39 cellular contexts compared by ENCODE assay signal in genomic region chr9:133464638-133465037, GRCh38.
"Had no signal": no experiment of that assay in that cellular context is flagged by ENCODE, and none has a peak within 500 bp of the region (broad histone marks: within the 10 kb centered on the region; RNA-seq: fewer than 3 reads in every experiment).

No MANE protein-coding gene starts in this region.

- H3K36me3 Mint-ChIP-seq: activated CD8-positive, alpha-beta memory T cell treated with anti-CD3 and anti-CD28 coated beads, Interleukin-2, amount 10 ng/mL, durations not matched to agents 7 days and 5 days; activated naive CD4-positive, alpha-beta T cell treated with anti-CD3 and anti-CD28 coated beads, Interleukin-2, amount 10 ng/mL, durations not matched to agents 7 days and 5 days; activated naive CD4-positive, alpha-beta T cell treated with anti-CD3 and anti-CD28 coated beads, Interleukin-2, amount 50 U/mL, for 24 hours; activated naive CD8-positive, alpha-beta T cell; activated naive CD8-positive, alpha-beta T cell treated with anti-CD3 and anti-CD28 coated beads, Interleukin-2, amount 10 ng/mL, durations not matched to agents 7 days and 5 days had no signal

- H3K27ac ChIP-seq: ascending aorta, brain microvascular endothelial cell, breast epithelium, WERI-Rb-1 had no signal

- H3K4me1 Mint-ChIP-seq: activated CD4-positive, alpha-beta T cell treated with anti-CD3 and anti-CD28 coated beads for 36 hours; activated naive CD4-positive, alpha-beta T cell treated with anti-CD3 and anti-CD28 coated beads, Interleukin-2, amount 50 U/mL, for 24 hours had no signal

- H3K4me3 ChIP-seq: ascending aorta, body of pancreas, breast epithelium had no signal

- FAIRE-seq: TTC549 had no signal

- H3K36me3 ChIP-seq: brain microvascular endothelial cell, breast epithelium had no signal

- H3K27me3 Mint-ChIP-seq: activated CD4-positive, alpha-beta T cell treated with anti-CD3 and anti-CD28 coated beads for 36 hours; activated naive CD4-positive, alpha-beta T cell treated with anti-CD3 and anti-CD28 coated beads, Interleukin-2, amount 50 U/mL, for 24 hours; activated naive CD8-positive, alpha-beta T cell; activated naive CD8-positive, alpha-beta T cell treated with anti-CD3 and anti-CD28 coated beads, Interleukin-2, amount 50 U/mL, for 24 hours; activated T-cell treated with anti-CD3 and anti-CD28 coated beads, Interleukin-2, amount 50 U/mL, for 24 hours had no signal

- ATAC-seq: activated CD4-positive, alpha-beta T cell treated with anti-CD3 and anti-CD28 coated beads for 36 hours; activated CD4-positive, CD25-positive, alpha-beta regulatory T cell treated with anti-CD3 and anti-CD28 coated beads, Interleukin-2, amount 50 U/mL, for 24 hours; activated CD8-positive, alpha-beta memory T cell treated with anti-CD3 and anti-CD28 coated beads, Interleukin-2, amount 10 ng/mL, durations not matched to agents 7 days and 5 days; activated CD8-positive, alpha-beta T cell treated with anti-CD3 and anti-CD28 coated beads, Interleukin-2, amount 10 ng/mL, durations not matched to agents 7 days and 5 days; activated naive CD8-positive, alpha-beta T cell treated with anti-CD3 and anti-CD28 coated beads, Interleukin-2, amount 50 U/mL, for 24 hours; body of pancreas; WTC11 had no signal

- H3K27ac Mint-ChIP-seq: activated CD4-positive, alpha-beta memory T cell treated with anti-CD3 and anti-CD28 coated beads, Interleukin-2, amount 10 ng/mL, durations not matched to agents 7 days and 5 days; activated CD4-positive, alpha-beta T cell treated with anti-CD3 and anti-CD28 coated beads for 36 hours; activated CD4-positive, alpha-beta T cell treated with anti-CD3 and anti-CD28 coated beads, Interleukin-2, amount 10 ng/mL, durations not matched to agents 7 days and 5 days; activated CD8-positive, alpha-beta memory T cell treated with anti-CD3 and anti-CD28 coated beads, Interleukin-2, amount 10 ng/mL, durations not matched to agents 7 days and 5 days; activated CD8-positive, alpha-beta T cell treated with anti-CD3 and anti-CD28 coated beads, Interleukin-2, amount 10 ng/mL, durations not matched to agents 7 days and 5 days; activated naive CD4-positive, alpha-beta T cell treated with anti-CD3 and anti-CD28 coated beads, Interleukin-2, amount 10 ng/mL, durations not matched to agents 7 days and 5 days; activated naive CD4-positive, alpha-beta T cell treated with anti-CD3 and anti-CD28 coated beads, Interleukin-2, amount 50 U/mL, for 24 hours; activated naive CD8-positive, alpha-beta T cell; activated naive CD8-positive, alpha-beta T cell treated with anti-CD3 and anti-CD28 coated beads, Interleukin-2, amount 10 ng/mL, durations not matched to agents 7 days and 5 days; activated naive CD8-positive, alpha-beta T cell treated with anti-CD3 and anti-CD28 coated beads, Interleukin-2, amount 50 U/mL, for 24 hours; activated T-cell treated with anti-CD3 and anti-CD28 coated beads, Interleukin-2, amount 50 U/mL, for 24 hours; activated T-helper 2 cell treated with anti-CD3 and anti-CD28 coated beads, Interferon-gamma antibody, Interleukin-2, Interleukin-4, amounts not matched to agents 10 μg/mL and 5 μg/mL and 100 μg/mL, durations not matched to agents 14 hours and 24 hours and 36 hours; T-helper 1 cell treated with Interleukin-12 subunit alpha and Interleukin-12 subunit beta and Interleukin-4 antibody, amounts not matched to agents 30 μg/mL and 1 μg/mL, for 36 hours; T-helper 2 cell treated with Interferon-gamma antibody and Interleukin-4, amounts not matched to agents 5 μg/mL and 100 μg/mL, for 36 hours; WTC11 had no signal

- DNase-seq: activated CD4-positive, alpha-beta memory T cell treated with anti-CD3 and anti-CD28 coated beads, Interleukin-2, amount 10 ng/mL, durations not matched to agents 7 days and 5 days; activated CD4-positive, alpha-beta T cell treated with anti-CD3 and anti-CD28 coated beads for 1 hour; activated CD4-positive, alpha-beta T cell treated with anti-CD3 and anti-CD28 coated beads for 36 hours; activated CD4-positive, alpha-beta T cell treated with anti-CD3 and anti-CD28 coated beads for 48 hours; activated CD4-positive, alpha-beta T cell treated with anti-CD3 and anti-CD28 coated beads, Interleukin-2, amount 10 ng/mL, durations not matched to agents 7 days and 5 days; activated CD4-positive, alpha-beta T cell treated with anti-CD3 and anti-CD28 coated beads, Interleukin-2, amount 50 U/mL, for 48 hours; activated CD4-positive, CD25-positive, alpha-beta regulatory T cell; activated CD8-positive, alpha-beta memory T cell treated with anti-CD3 and anti-CD28 coated beads for 24 hours; activated CD8-positive, alpha-beta memory T cell treated with anti-CD3 and anti-CD28 coated beads, Interleukin-2, amount 10 ng/mL, durations not matched to agents 7 days and 5 days; activated CD8-positive, alpha-beta memory T cell treated with anti-CD3 and anti-CD28 coated beads, Interleukin-2, amount 50 U/mL, for 48 hours; activated CD8-positive, alpha-beta T cell treated with anti-CD3 and anti-CD28 coated beads, Interleukin-2, amount 10 ng/mL, durations not matched to agents 7 days and 5 days; activated effector memory CD4-positive, alpha-beta T cell treated with Interleukin-2 at 50 U/mL for 16 hours; activated gamma-delta T cell; activated naive CD4-positive, alpha-beta T cell treated with anti-CD3 and anti-CD28 coated beads, Interleukin-2, amount 10 ng/mL, durations not matched to agents 7 days and 5 days; activated naive CD4-positive, alpha-beta T cell treated with Interleukin-2 at 50 U/mL for 16 hours; activated naive CD8-positive, alpha-beta T cell treated with anti-CD3 and anti-CD28 coated beads, Interleukin-2, amount 10 ng/mL, durations not matched to agents 7 days and 5 days; activated naive CD8-positive, alpha-beta T cell treated with anti-CD3 and anti-CD28 coated beads, Interleukin-2, amount 50 U/mL, for 24 hours; activated T-cell treated with anti-CD3 and anti-CD28 coated beads, Interleukin-2, amount 50 U/mL, for 24 hours; activated T-cell treated with anti-CD3 and anti-CD28 coated beads, Interleukin-2, amount 50 U/mL, for 48 hours; amygdala; anterior cingulate cortex; body of pancreas; brain microvascular endothelial cell; central memory CD4-positive, alpha-beta T cell; cerebellar nuclear complex; T-helper 1 cell; T-helper 2 cell; T-helper 9 cell; WERI-Rb-1 had no signal

- H3K27me3 ChIP-seq: ascending aorta, body of pancreas, brain microvascular endothelial cell, breast epithelium had no signal

- H3K4me3 Mint-ChIP-seq: activated CD4-positive, alpha-beta memory T cell treated with anti-CD3 and anti-CD28 coated beads, Interleukin-2, amount 10 ng/mL, durations not matched to agents 7 days and 5 days; activated CD4-positive, alpha-beta T cell treated with anti-CD3 and anti-CD28 coated beads for 36 hours; activated CD4-positive, alpha-beta T cell treated with anti-CD3 and anti-CD28 coated beads, Interleukin-2, amount 10 ng/mL, durations not matched to agents 7 days and 5 days; activated CD8-positive, alpha-beta memory T cell treated with anti-CD3 and anti-CD28 coated beads, Interleukin-2, amount 10 ng/mL, durations not matched to agents 7 days and 5 days; activated CD8-positive, alpha-beta T cell treated with anti-CD3 and anti-CD28 coated beads, Interleukin-2, amount 10 ng/mL, durations not matched to agents 7 days and 5 days; activated naive CD4-positive, alpha-beta T cell treated with anti-CD3 and anti-CD28 coated beads, Interleukin-2, amount 10 ng/mL, durations not matched to agents 7 days and 5 days; activated naive CD4-positive, alpha-beta T cell treated with anti-CD3 and anti-CD28 coated beads, Interleukin-2, amount 50 U/mL, for 24 hours; activated naive CD8-positive, alpha-beta T cell; activated naive CD8-positive, alpha-beta T cell treated with anti-CD3 and anti-CD28 coated beads, Interleukin-2, amount 10 ng/mL, durations not matched to agents 7 days and 5 days; activated naive CD8-positive, alpha-beta T cell treated with anti-CD3 and anti-CD28 coated beads, Interleukin-2, amount 50 U/mL, for 24 hours; activated T-cell treated with anti-CD3 and anti-CD28 coated beads, Interleukin-2, amount 50 U/mL, for 24 hours; T-helper 1 cell treated with Interleukin-12 subunit alpha and Interleukin-12 subunit beta and Interleukin-4 antibody, amounts not matched to agents 30 μg/mL and 1 μg/mL, for 36 hours; T-helper 2 cell treated with Interferon-gamma antibody and Interleukin-4, amounts not matched to agents 5 μg/mL and 100 μg/mL, for 36 hours; WTC11 had no signal

- H3K9me3 ChIP-seq: ascending aorta, body of pancreas, breast epithelium had no signal

- H3K9me3 Mint-ChIP-seq: activated CD4-positive, alpha-beta memory T cell treated with anti-CD3 and anti-CD28 coated beads, Interleukin-2, amount 10 ng/mL, durations not matched to agents 7 days and 5 days; activated CD4-positive, alpha-beta T cell treated with anti-CD3 and anti-CD28 coated beads, Interleukin-2, amount 10 ng/mL, durations not matched to agents 7 days and 5 days; activated naive CD4-positive, alpha-beta T cell treated with anti-CD3 and anti-CD28 coated beads, Interleukin-2, amount 10 ng/mL, durations not matched to agents 7 days and 5 days; activated naive CD4-positive, alpha-beta T cell treated with anti-CD3 and anti-CD28 coated beads, Interleukin-2, amount 50 U/mL, for 24 hours; activated naive CD8-positive, alpha-beta T cell treated with anti-CD3 and anti-CD28 coated beads, Interleukin-2, amount 10 ng/mL, durations not matched to agents 7 days and 5 days; activated naive CD8-positive, alpha-beta T cell treated with anti-CD3 and anti-CD28 coated beads, Interleukin-2, amount 50 U/mL, for 24 hours; activated T-cell treated with anti-CD3 and anti-CD28 coated beads, Interleukin-2, amount 50 U/mL, for 24 hours; activated T-helper 2 cell treated with anti-CD3 and anti-CD28 coated beads, Interferon-gamma antibody, Interleukin-2, Interleukin-4, amounts not matched to agents 10 μg/mL and 5 μg/mL and 100 μg/mL, durations not matched to agents 14 hours and 24 hours and 36 hours; T-helper 1 cell treated with Interleukin-12 subunit alpha and Interleukin-12 subunit beta and Interleukin-4 antibody, amounts not matched to agents 30 μg/mL and 1 μg/mL, for 36 hours; T-helper 2 cell treated with Interferon-gamma antibody and Interleukin-4, amounts not matched to agents 5 μg/mL and 100 μg/mL, for 36 hours; WTC11 had no signal
